13 cellular contexts compared by ENCODE assay signal in genomic region chr14:21057803-21058675, GRCh38. TPM values are rescaled to one million over a fixed set of nuclear protein-coding genes. Genes with fewer than 3 reads are reported as not detected.
DNase-seq lines count a peak whose midpoint lies in the region; ATAC-seq and TF ChIP-seq lines count a peak whose summit lies in the region.
"Had no signal": no experiment of that assay in that cellular context is flagged by ENCODE, and none has a peak within 500 bp of the region (broad histone marks: within the 10 kb centered on the region; RNA-seq: fewer than 3 reads in every experiment).

RNASE8 (plus strand) TSS chr14:21057822; CDS start chr14:21057893, 71 bp downstream.

- H3K4me3 ChIP-seq in HCT116 (replicated peaks in 1 of 2; ENCODE audit: low read depth in 1 of 2, low read length in 2 of 2): no peak within 1 kb of the TSS
- H3K4me3 ChIP-seq in mucosa of rectum (ENCODE audit: low read length in 2 of 2): no peak within 1 kb of the TSS
- H3K4me3 ChIP-seq: PC-9 had no signal

- TF ChIP-seq CTCF in HCT116 (IDR thresholded peaks at IDR 0.05 in 2 of 3, conservative IDR thresholded peaks at IDR 0.05 in 1 of 3; ENCODE audit: borderline replicate concordance in 1 of 3, insufficient read depth in 1 of 3, low read depth in 2 of 3, low read length in 2 of 3): peak in 2 of 3 experiments; percentile 27 to 36; a peak in 3 of 6 replicates

- H3K9me3 ChIP-seq in HCT116 (ENCODE audit: control insufficient read depth in 1 of 2, insufficient read depth in 1 of 2, low read depth in 1 of 2, low read length in 2 of 2) (no peaks in the 10 kb centered on the region), mucosa of rectum (ENCODE audit: control insufficient read depth in 2 of 2, low read length in 2 of 2) (no peaks in the 10 kb centered on the region)

- no TSS peak for BruUV-seq in HCT116 (replicated peaks; lab: Mats Ljungman, UMichigan)

- POLR2A ChIA-PET in HCT116 (lab: Charles Lee): no interaction called here

- H3K9me2 ChIP-seq in HCT116 (ENCODE audit: insufficient read depth): no peaks in the 10 kb centered on the region

- no peaks in the 10 kb centered on the region for H3K79me2 ChIP-seq in HCT116 (ENCODE audit: insufficient read depth, low read length)

- no peaks in the 10 kb centered on the region for H4K20me1 ChIP-seq in HCT116 (ENCODE audit: insufficient read depth)

- H3K27me3 ChIP-seq in HCT116 (ENCODE audit: insufficient read depth, low read length) (peaks cover 5% of the 10 kb centered on the region), mucosa of rectum (ENCODE audit: control insufficient read depth in 2 of 2, insufficient read depth in 2 of 2, low read length in 2 of 2) (no peaks in the 10 kb centered on the region)

- H3K36me3 ChIP-seq in HCT116 (ENCODE audit: control insufficient read depth in 1 of 2, insufficient read depth in 2 of 2, low read length in 2 of 2): no peaks in the 10 kb centered on the region
- no peaks in the 10 kb centered on the region for H3K36me3 ChIP-seq in mucosa of rectum (ENCODE audit: control insufficient read depth in 2 of 2, insufficient read depth in 2 of 2, low read length in 2 of 2)

- no peak within 1 kb of the TSS for H2AFZ ChIP-seq in HCT116 (ENCODE audit: low read depth, low read length, poor library complexity, severe bottlenecking)
- H2AFZ ChIP-seq: PC-9 had no signal

- H3K27ac ChIP-seq in HCT116 (ENCODE audit: low read depth, low read length): no peak within 1 kb of the TSS
- H3K27ac ChIP-seq in mucosa of rectum (ENCODE audit: low read depth in 2 of 2, low read length in 2 of 2): peak within 1 kb of the TSS; percentile 75 to 88
- H3K27ac ChIP-seq: PC-9 had no signal

- no peak within 1 kb of the TSS for H3K4me2 ChIP-seq in HCT116 (ENCODE audit: low read length)
- H3K4me2 ChIP-seq: PC-9 had no signal

- H3K9ac ChIP-seq in HCT116 (ENCODE audit: low read length) (no peak within 1 kb of the TSS), mucosa of rectum (ENCODE audit: low read depth in 1 of 2, low read length in 2 of 2) (no peak within 1 kb of the TSS)

- DNase-seq in AG20443 (ENCODE audit: low spot score): peak; percentile 49
- no peak for DNase-seq in HCT116 (ENCODE audit: low read depth, low spot score)
- DNase-seq in amniotic epithelial cell (ENCODE audit: low read depth): peak; percentile 58
- no peak for DNase-seq in D341Med (ENCODE audit: low spot score)
- no peak for DNase-seq in activated naive CD4-positive, alpha-beta T cell treated with Interleukin-2 at 50 U/mL for 16 hours
- DNase-seq: H9, naive B cell, small intestine had no signal

- no peak for TF ChIP-seq RAD21 in HCT116 (IDR thresholded peaks at IDR 0.05; ENCODE audit: low read depth)

- ATAC-seq in HCT116 (peak; percentile 72), GM21526 (IDR thresholded peaks at IDR 0.05; ENCODE audit: low FRiP score, unreplicated experiment) (no peak), GM19463 (IDR thresholded peaks at IDR 0.05; ENCODE audit: unreplicated experiment) (no peak)

- CTCF ChIA-PET in HCT116 (lab: Charles Lee): interaction anchor here (1.4 kb wide), 1 partner anchor 43 kb away, joined by 4 read pairs; no protein-coding TSS in a partner anchor

- no peak for TF ChIP-seq POLR2A in HCT116 (IDR thresholded peaks at IDR 0.05; ENCODE audit: borderline replicate concordance, extremely low read depth, insufficient read depth, insufficient read length)

- intact Hi-C loops in HCT116 (cut with micrococcal nuclease): no loop called here

- H3K4me1 ChIP-seq in HCT116 (ENCODE audit: control insufficient read depth in 1 of 2, insufficient read depth in 2 of 2, low read length in 2 of 2) (no peaks in the 10 kb centered on the region), mucosa of rectum (ENCODE audit: control insufficient read depth in 2 of 2, insufficient read depth in 2 of 2, low read length in 2 of 2) (peaks cover 20 to 33% of the 10 kb centered on the region in 2 donors)

- RAD21 ChIA-PET in HCT116 (lab: Charles Lee; ENCODE audit: low non-redundant PET in 1 of 2, low total read pairs in 2 of 2, uncharacterized antibody in 2 of 2, unreplicated experiment in 2 of 2): no interaction called here

TF ChIP-seq in HCT116, 20 proteins besides CTCF, POLR2A, EP300 and RAD21:
- TF ChIP-seq ATF3 (IDR thresholded peaks at IDR 0.05) (no peak), CEBPB (IDR thresholded peaks at IDR 0.05; ENCODE audit: low read depth) (no peak), TCF7L2 (IDR thresholded peaks at IDR 0.05; ENCODE audit: borderline replicate concordance, extremely low read depth, insufficient read depth, insufficient read length) (no peak), ELF1 (IDR thresholded peaks at IDR 0.05; ENCODE audit: borderline replicate concordance, low read depth) (no peak), SIN3A (IDR thresholded peaks at IDR 0.05; ENCODE audit: low read depth) (no peak), REST (IDR thresholded peaks at IDR 0.05; ENCODE audit: low read depth) (no peak), EZH2phosphoT487 (IDR thresholded peaks at IDR 0.05; ENCODE audit: borderline replicate concordance) (no peak), EZH2 (IDR thresholded peaks at IDR 0.05) (no peak), MAX (IDR thresholded peaks at IDR 0.05) (no peak), FOSL1 (IDR thresholded peaks at IDR 0.05; ENCODE audit: low read depth) (no peak), SRF (IDR thresholded peaks at IDR 0.05; ENCODE audit: low read depth) (no peak)

RNA-seq across cellular contexts. Expression of gene RNASE8, which starts in this region (rescaled TPM):
- not detected for total RNA-seq in HCT116 (2021; ENCODE audit: unreplicated experiment)
- not detected in 2 replicates for polyA plus RNA-seq in HCT116 (2012)
- total RNA-seq: activated T-helper 1 cell treated with anti-CD3 and anti-CD28 coated beads, Interleukin-12 subunit alpha, Interleukin-12 subunit beta, Interleukin-2, Interleukin-4 antibody, amounts not matched to agents 30 ng/mL and 10 ng/mL and 1 ng/mL, durations not matched to agents 14 hours and 24 hours and 36 hours; H9; PC-9 had no signal
- polyA plus RNA-seq: small intestine had no signal

Comparison
In these comparisons a context has a peak if more than half of its experiments do, and no peak if none do; other contexts are left out.
1. Peak in ATAC-seq in HCT116; RNA of the gene not detected or under 1 TPM.
2. DNase-seq: peak in AG20443 (single experiment) and amniotic epithelial cell (single experiment); none in HCT116 (single experiment), D341Med (single experiment) and activated naive CD4-positive, alpha-beta T cell treated with Interleukin-2 at 50 U/mL for 16 hours (single experiment).